ENCODE assay signal across 13 cellular contexts in the genomic region with DNA sequence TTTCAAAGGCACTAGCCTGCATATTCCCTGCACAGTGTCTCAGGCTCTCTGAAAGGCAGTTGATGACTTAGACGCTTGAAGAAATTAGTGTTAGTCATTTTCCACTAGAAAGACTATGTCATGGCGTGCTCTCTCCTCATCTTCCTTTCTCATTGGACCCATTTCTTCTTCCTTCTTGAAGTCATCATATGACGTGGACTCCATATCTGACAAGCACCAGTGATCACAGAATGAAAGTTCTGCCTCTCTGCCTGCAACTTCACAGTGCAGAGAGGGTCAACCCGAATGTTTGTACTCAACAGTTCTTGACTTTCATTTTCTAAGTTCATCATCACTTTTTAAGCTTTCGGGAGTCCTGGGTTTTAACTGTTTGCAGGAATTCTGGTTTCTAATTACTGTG.
DNase-seq lines count a peak whose midpoint lies in the region; ATAC-seq and TF ChIP-seq lines count a peak whose summit lies in the region.
"Had no signal": no experiment of that assay in that cellular context is flagged by ENCODE, and none has a peak within 500 bp of the region (broad histone marks: within the 10 kb centered on the region; RNA-seq: fewer than 3 reads in every experiment).

No MANE protein-coding gene starts in this region.

- ATAC-seq in GM18867 (IDR thresholded peaks at IDR 0.05; ENCODE audit: unreplicated experiment) (peak; percentile 55), HG02870 (IDR thresholded peaks at IDR 0.05; ENCODE audit: unreplicated experiment) (peak; percentile 65)
- ATAC-seq: naive thymus-derived CD4-positive, alpha-beta T cell; upper lobe of right lung had no signal

- no peaks in the 10 kb centered on the region; the same call in 1 of the 2 replicates for H3K27me3 ChIP-seq in GM06990 (replicated peaks; ENCODE audit: control insufficient read depth, insufficient read depth, low read length)
- no peaks in the 10 kb centered on the region for H3K27me3 ChIP-seq in mammary epithelial cell (ENCODE audit: insufficient read depth, low read length)
- H3K27me3 ChIP-seq in prostate gland (replicated peaks; ENCODE audit: insufficient read depth): no peaks in the 10 kb centered on the region
- H3K27me3 ChIP-seq: SJCRH30, upper lobe of right lung had no signal

- H3K9ac ChIP-seq in mammary epithelial cell (ENCODE audit: insufficient read depth, low read length): no peak overlapping the region

- dilution Hi-C loops in mammary epithelial cell (cut with HindIII; ENCODE audit: low sequenced_read_pairs): no loop called here

- no peak for TF ChIP-seq POLR2A in prostate gland (IDR thresholded peaks at IDR 0.05)

- CTCF ChIA-PET in OCI-LY7 (lab: Charles Lee; ENCODE audit: unreplicated experiment) (no interaction called here), mammary epithelial cell (lab: Charles Lee; ENCODE audit: low non-redundant PET) (no interaction called here)

- POLR2A ChIA-PET in OCI-LY7 (lab: Charles Lee): interaction anchor here (0.7 kb wide), 1 partner anchor 348 kb away, joined by 3 read pairs; no protein-coding TSS in a partner anchor

- H3K36me3 ChIP-seq in GM06990 (ENCODE audit: control insufficient read depth, insufficient read depth, low read length) (no peaks in the 10 kb centered on the region), OCI-LY7 (ENCODE audit: insufficient read depth, low read length) (no peaks in the 10 kb centered on the region), mammary epithelial cell (ENCODE audit: insufficient read depth, low read length) (no peaks in the 10 kb centered on the region), prostate gland (no peaks in the 10 kb centered on the region)
- H3K36me3 ChIP-seq: SJCRH30, upper lobe of right lung had no signal

- BruUV-seq in OCI-LY7 (replicated peaks; lab: Mats Ljungman, UMichigan) (no TSS peak), mammary epithelial cell (replicated peaks; lab: Mats Ljungman, UMichigan) (no TSS peak)

- H4K20me1 ChIP-seq in OCI-LY7 (ENCODE audit: insufficient read depth, low read length): no peaks in the 10 kb centered on the region
- H4K20me1 ChIP-seq in mammary epithelial cell (ENCODE audit: insufficient read depth, low read length): no peaks in the 10 kb centered on the region

- H3K9me3 ChIP-seq in OCI-LY7 (ENCODE audit: low read length) (no peaks in the 10 kb centered on the region), mammary epithelial cell (replicated peaks; ENCODE audit: insufficient read depth, low read length) (no peaks in the 10 kb centered on the region), prostate gland (no peaks in the 10 kb centered on the region)
- H3K9me3 ChIP-seq: SJCRH30, upper lobe of right lung had no signal

- TF ChIP-seq CTCF in GM06990 (IDR thresholded peaks at IDR 0.05; ENCODE audit: insufficient read depth, low read length, poor library complexity, severe bottlenecking): no peak
- TF ChIP-seq CTCF in OCI-LY7 (conservative IDR thresholded peaks at IDR 0.05; ENCODE audit: low read length): no peak
- TF ChIP-seq CTCF in mammary epithelial cell (conservative IDR thresholded peaks at IDR 0.05 in 1 of 2, IDR thresholded peaks at IDR 0.05 in 1 of 2; ENCODE audit: extremely low read depth in 1 of 2, insufficient read depth in 1 of 2, low read depth in 1 of 2, low read length in 2 of 2): no peak
- no peak for TF ChIP-seq CTCF in prostate gland (IDR thresholded peaks at IDR 0.05)

- in situ Hi-C loops in mammary epithelial cell (cut with MboI; ENCODE audit: low sequenced_read_pairs in 2 of 2): no loop called here

- H2AFZ ChIP-seq in OCI-LY7 (ENCODE audit: low read length): peak overlapping the region; percentile 53; the same call in 1 of the 2 replicates
- no peak overlapping the region for H2AFZ ChIP-seq in mammary epithelial cell (ENCODE audit: low read depth, low read length)

- intact Hi-C loops in OCI-LY7 (cut with micrococcal nuclease; ENCODE audit: unreplicated experiment): no loop called here
- intact Hi-C loops in mammary epithelial cell (cut with micrococcal nuclease): no loop called here
- intact Hi-C loops in prostate gland (cut with DNase I): no loop called here

- no peak overlapping the region for H3K4me3 ChIP-seq in GM06990 (replicated peaks; ENCODE audit: low read depth, low read length)
- no peak overlapping the region for H3K4me3 ChIP-seq in OCI-LY7 (ENCODE audit: low read depth, low read length, poor library complexity, severe bottlenecking)
- no peak overlapping the region for H3K4me3 ChIP-seq in mammary epithelial cell (replicated peaks in 1 of 3; ENCODE audit: insufficient read depth in 1 of 3, low read depth in 2 of 3, low read length in 3 of 3)
- no peak overlapping the region for H3K4me3 ChIP-seq in prostate gland
- H3K4me3 ChIP-seq: SJCRH30, upper lobe of right lung had no signal

- 60% methylated on average over 5 of the region's 5 CpGs for WGBS in mammary epithelial cell (ENCODE audit: low coverage, missing lambda C conversion rate)
- WGBS in prostate gland: 88% methylated on average over 5 of the region's 5 CpGs

- H3K4me1 ChIP-seq in OCI-LY7 (ENCODE audit: insufficient read depth, low read length, poor library complexity, severe bottlenecking) (peaks cover 16% of the 10 kb centered on the region), mammary epithelial cell (ENCODE audit: insufficient read depth, low read length) (no peaks in the 10 kb centered on the region), prostate gland (replicated peaks) (no peaks in the 10 kb centered on the region)
- H3K4me1 ChIP-seq: SJCRH30, upper lobe of right lung had no signal

- H3K4me2 ChIP-seq in OCI-LY7 (ENCODE audit: low read length) (peak overlapping the region; percentile 39), mammary epithelial cell (ENCODE audit: insufficient read depth, low read depth, low read length) (no peak overlapping the region)

- no peaks in the 10 kb centered on the region for H3K9me2 ChIP-seq in OCI-LY7 (ENCODE audit: insufficient read depth, low read length)

- H3K79me2 ChIP-seq in OCI-LY7 (ENCODE audit: insufficient read depth, low read depth, low read length) (no peaks in the 10 kb centered on the region), mammary epithelial cell (ENCODE audit: insufficient read depth, low read length) (no peaks in the 10 kb centered on the region)

- DNase-seq in GM06990 (ENCODE audit: extremely low read depth, insufficient read length): peak; percentile 11
- DNase-seq in OCI-LY7 (ENCODE audit: low spot score): peak; percentile 46
- DNase-seq in mammary epithelial cell: no peak
- no peak for DNase-seq in prostate gland (ENCODE audit: low spot score)
- no peak for DNase-seq in NCI-H1930 (lab: John Stamatoyannopoulos, UW)
- no peak for DNase-seq in activated CD4-positive, alpha-beta T cell treated with anti-CD3 and anti-CD28 coated beads, Interleukin-2, amount 50 U/mL, for 48 hours
- DNase-seq: activated naive CD4-positive, alpha-beta T cell treated with anti-CD3 and anti-CD28 coated beads, Interleukin-2, amount 10 ng/mL, durations not matched to agents 7 days and 5 days; C1 segment of cervical spinal cord; naive thymus-derived CD4-positive, alpha-beta T cell; SJCRH30; upper lobe of right lung had no signal

- H3K27ac ChIP-seq in OCI-LY7 (ENCODE audit: low read depth, low read length, poor library complexity, severe bottlenecking) (no peak overlapping the region), mammary epithelial cell (ENCODE audit: insufficient read depth, low read depth, low read length) (no peak overlapping the region), prostate gland (no peak overlapping the region)
- H3K27ac ChIP-seq: SJCRH30, upper lobe of right lung had no signal

Comparison
In these comparisons a context has a peak if more than half of its experiments do, and no peak if none do; other contexts are left out.
1. DNase-seq: peak in GM06990 (single experiment) and OCI-LY7 (single experiment); none in mammary epithelial cell (single experiment), prostate gland (single experiment), NCI-H1930 (0 of 2) and activated CD4-positive, alpha-beta T cell treated with anti-CD3 and anti-CD28 coated beads, Interleukin-2, amount 50 U/mL, for 48 hours (0 of 2).